ENCODE assay signal across 1 cellular context in the genomic region with DNA sequence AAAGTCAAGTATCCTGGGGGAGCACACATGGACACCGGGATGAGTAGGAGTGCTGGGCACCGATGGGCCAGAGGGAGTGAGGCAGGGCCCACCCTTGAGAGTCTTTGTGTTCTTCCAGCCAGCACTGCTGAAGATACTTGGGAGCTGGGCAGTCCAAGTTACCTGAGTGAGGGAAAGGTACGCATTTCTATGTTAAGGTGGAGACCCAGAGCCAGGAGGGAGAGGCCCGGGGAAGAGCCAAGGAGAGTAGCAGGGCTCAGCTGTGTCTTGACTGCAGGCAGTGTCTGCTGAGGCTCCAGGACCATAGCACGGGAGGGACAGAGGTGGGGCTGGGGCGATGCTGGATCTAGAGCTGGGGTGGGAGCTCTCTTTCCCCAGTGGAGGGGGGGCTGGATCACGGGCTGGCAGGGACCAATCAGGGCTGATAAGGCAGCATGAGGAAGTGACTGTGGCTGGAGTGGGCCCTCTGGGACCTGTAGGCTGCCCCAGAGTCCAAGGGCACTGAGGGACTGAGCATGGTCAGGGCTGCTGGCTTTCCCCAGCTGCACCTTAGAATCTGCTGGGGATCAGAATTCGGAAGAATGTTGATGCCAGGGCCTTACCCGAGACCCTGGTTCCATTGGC.
TF ChIP-seq lines count a peak whose summit lies in the region.

No MANE protein-coding gene starts in this region.

TF ChIP-seq in GM12891, 5 proteins besides CTCF, POLR2A, EP300 and RAD21 (continued from another document):
- TF ChIP-seq POU2F2 (IDR thresholded peaks at IDR 0.05; ENCODE audit: low read depth, low read length), result no peak
- no peak for TF ChIP-seq TAF1 (IDR thresholded peaks at IDR 0.05; ENCODE audit: low read depth, low read length)
